9 cellular contexts compared by ENCODE assay signal in genomic region chr14:75049731-75050201, GRCh38. TPM values are rescaled to one million over a fixed set of nuclear protein-coding genes. Genes with fewer than 3 reads are reported as not detected.
A peak's percentile ranks its signal among the peaks of the same experiment; 100 is the strongest.
DNase-seq lines count a peak whose midpoint lies in the region; ATAC-seq and TF ChIP-seq lines count a peak whose summit lies in the region.
"Had no signal": no experiment of that assay in that cellular context is flagged by ENCODE, and none has a peak within 500 bp of the region (broad histone marks: within the 10 kb centered on the region; RNA-seq: fewer than 3 reads in every experiment).

No MANE protein-coding gene starts in this region.

- CTCF ChIA-PET in CD8-positive, alpha-beta T cell (lab: Charles Lee) = interaction anchor here (0.6 to 1.0 kb wide), 3 partner anchors 14 to 189 kb away, joined by 3 read pairs; partner anchors contain the start of gene ACYP1

- no peak for DNase-seq in CD8-positive, alpha-beta T cell
- DNase-seq in NB4 (ENCODE audit: low read depth) (no peak), dorsolateral prefrontal cortex (no peak)
- DNase-seq in stimulated activated CD4-positive, alpha-beta T cell treated with anti-CD3 and anti-CD28 coated beads, Interleukin-4, amount 100 ng/mL, for 24 hours = no peak
- DNase-seq: KG1 had no signal

- peak overlapping the region; percentile 94 for H3K4me3 Mint-ChIP-seq in CD8-positive, alpha-beta T cell

- H3K9ac ChIP-seq in rectal smooth muscle tissue (ENCODE audit: low read length) = no peak overlapping the region

- peak overlapping the region; percentile 55 for H3K27ac Mint-ChIP-seq in CD8-positive, alpha-beta T cell

- no peak for ATAC-seq in CD8-positive, alpha-beta T cell
- ATAC-seq in GM19452 (IDR thresholded peaks at IDR 0.05; ENCODE audit: unreplicated experiment) (no peak), HG02885 (IDR thresholded peaks at IDR 0.05; ENCODE audit: poor library complexity, unreplicated experiment) (no peak), GM19023 (IDR thresholded peaks at IDR 0.05; ENCODE audit: unreplicated experiment) (no peak)

- POLR2A ChIA-PET in CD8-positive, alpha-beta T cell (lab: Charles Lee) = interaction anchor here (1.2 kb wide), 1 partner anchor 14 kb away, joined by 3 read pairs; the partner anchor contains the start of gene ACYP1

- no peak for TF ChIP-seq POLR2A in NB4 (IDR thresholded peaks at IDR 0.05; ENCODE audit: extremely low read depth, insufficient read length)

- H3K4me1 ChIP-seq in CD8-positive, alpha-beta T cell (ENCODE audit: insufficient read depth, low read length) = peaks cover 16% of the 10 kb centered on the region
- peaks cover 5% of the 10 kb centered on the region for H3K4me1 ChIP-seq in rectal smooth muscle tissue (ENCODE audit: control insufficient read depth, insufficient read depth, low read length)

- H3K4me3 ChIP-seq in CD8-positive, alpha-beta T cell (ENCODE audit: low read depth, low read length) = no peak overlapping the region
- H3K4me3 ChIP-seq in NB4 (ENCODE audit: low read depth, low read length) = peak overlapping the region; percentile 62
- H3K4me3 ChIP-seq in dorsolateral prefrontal cortex = peak overlapping the region in 34 of 59 donors; percentile 11 to 86 (median 77)
- H3K4me3 ChIP-seq in rectal smooth muscle tissue (ENCODE audit: low read length) = peak overlapping the region; percentile 35

- no peaks in the 10 kb centered on the region for H3K27me3 Mint-ChIP-seq in CD8-positive, alpha-beta T cell (ENCODE audit: low read depth)

- H3K4me1 Mint-ChIP-seq in CD8-positive, alpha-beta T cell (ENCODE audit: low read depth) = peaks cover 55% of the 10 kb centered on the region

- no peaks in the 10 kb centered on the region for H3K9me3 Mint-ChIP-seq in CD8-positive, alpha-beta T cell

- no peak for TF ChIP-seq CTCF in CD8-positive, alpha-beta T cell (IDR thresholded peaks at IDR 0.05)
- TF ChIP-seq CTCF in NB4 (IDR thresholded peaks at IDR 0.05; ENCODE audit: low read depth, low read length) = no peak
- no peak for TF ChIP-seq CTCF in dorsolateral prefrontal cortex (IDR thresholded peaks at IDR 0.05 in 54 of 56, conservative IDR thresholded peaks at IDR 0.05 in 2 of 56; ENCODE audit: low read depth in 1 of 56, partially characterized antibody in 56 of 56)

- no peak overlapping the region for H3K27ac ChIP-seq in CD8-positive, alpha-beta T cell (ENCODE audit: low read depth, low read length)
- H3K27ac ChIP-seq in dorsolateral prefrontal cortex (peak overlapping the region in 58 of 59 donors; percentile 27 to 97 (median 90)), rectal smooth muscle tissue (ENCODE audit: low read depth, low read length) (no peak overlapping the region)

- H3K9me3 ChIP-seq in CD8-positive, alpha-beta T cell (ENCODE audit: low read length) = no peaks in the 10 kb centered on the region

- no peaks in the 10 kb centered on the region for H3K36me3 ChIP-seq in CD8-positive, alpha-beta T cell (ENCODE audit: insufficient read depth, low read length)
- H3K36me3 ChIP-seq in rectal smooth muscle tissue (ENCODE audit: control insufficient read depth, insufficient read depth, low read length) = peaks cover 2% of the 10 kb centered on the region

- H3K27me3 ChIP-seq in CD8-positive, alpha-beta T cell (ENCODE audit: insufficient read depth, low read length) = no peaks in the 10 kb centered on the region
- H3K27me3 ChIP-seq in dorsolateral prefrontal cortex (no peaks in the 10 kb centered on the region), rectal smooth muscle tissue (ENCODE audit: control insufficient read depth, insufficient read depth, low read length) (no peaks in the 10 kb centered on the region)

- intact Hi-C loops in CD8-positive, alpha-beta T cell (cut with DNase I, micrococcal nuclease) = loop anchor here in 1 of 2 experiments (2.0 to 5.0 kb wide), 2 partner anchors 15 to 557 kb away; partner anchors contain the start of genes ACYP1, ISCA2 and NPC2
- intact Hi-C loops in dorsolateral prefrontal cortex (cut with DNase I) = loop anchor here in 1 of 2 donors (2.0 to 5.0 kb wide), 2 partner anchors 19 to 47 kb away; partner anchors contain the start of genes EIF2B2 and ZC2HC1C

- peaks cover 15% of the 10 kb centered on the region for H3K36me3 Mint-ChIP-seq in CD8-positive, alpha-beta T cell

RNA-seq across cellular contexts. Expression of gene MLH3, which starts 1.5 kb away (rescaled TPM):
- 10 to 100 TPM in 1 of 2 experiments, 1 to 10 TPM in 1; 8.5 to 12.2 TPM for total RNA-seq in CD8-positive, alpha-beta T cell
- 10 to 100 TPM; 31.8 to 59.8 (median 43.1) TPM for total RNA-seq in dorsolateral prefrontal cortex

RNA-seq across cellular contexts. Expression of gene ACYP1, which starts 14.1 kb away (rescaled TPM):
- 1 to 10 TPM; 4.3 to 5.3 TPM for total RNA-seq in CD8-positive, alpha-beta T cell
- total RNA-seq in dorsolateral prefrontal cortex = 10 to 100 TPM; 20.7 to 52.4 (median 34.3) TPM

RNA-seq across cellular contexts. Expression of gene ZC2HC1C, which starts 19.7 kb away (rescaled TPM):
- not detected for total RNA-seq in CD8-positive, alpha-beta T cell
- 10 to 100 TPM in 27 of 120 experiments, 1 to 10 TPM in 93; 3.8 to 18.1 (median 7.8) TPM for total RNA-seq in dorsolateral prefrontal cortex

RNA-seq across cellular contexts. Expression of gene EIF2B2, which starts 47.0 kb away (rescaled TPM):
- total RNA-seq in CD8-positive, alpha-beta T cell = 10 to 100 TPM; 19.8 to 20.6 TPM
- 10 to 100 TPM; 25.4 to 55.5 (median 38.0) TPM for total RNA-seq in dorsolateral prefrontal cortex

Comparison
In these comparisons a context has a peak if more than half of its experiments do, and no peak if none do; other contexts are left out.
1. H3K27ac ChIP-seq: peak in dorsolateral prefrontal cortex (58 of 59); none in CD8-positive, alpha-beta T cell (single experiment) and rectal smooth muscle tissue (single experiment).
2. RNA of gene ZC2HC1C, which starts 19.7 kb away (total RNA-seq): 3.8 to 18.1 TPM in dorsolateral prefrontal cortex; not detected in CD8-positive, alpha-beta T cell; every median in the first group is over 4 times any median in the second.